In genomic region chr3:155870945-155871745, GRCh38 we compare ENCODE assay signal across 8 cellular contexts. TPM values are rescaled to one million over a fixed set of nuclear protein-coding genes. Genes with fewer than 3 reads are reported as not detected.
DNase-seq lines count a peak whose midpoint lies in the region; ATAC-seq and TF ChIP-seq lines count a peak whose summit lies in the region.

No MANE protein-coding gene starts in this region.

- peak; percentile 14 for ATAC-seq in memory B cell (ENCODE audit: low read depth)

- H3K27me3 ChIP-seq in HAP-1 (ENCODE audit: low read depth) (no peaks in the 10 kb centered on the region), dorsolateral prefrontal cortex (no peaks in the 10 kb centered on the region)

- no peaks in the 10 kb centered on the region for H3K9me3 ChIP-seq in HAP-1

- H3K36me3 Mint-ChIP-seq in memory B cell = no peaks in the 10 kb centered on the region

- peaks cover 16% of the 10 kb centered on the region for H3K4me1 Mint-ChIP-seq in memory B cell

- peaks cover 18% of the 10 kb centered on the region for H3K4me1 ChIP-seq in HAP-1

- intact Hi-C loops in dorsolateral prefrontal cortex (cut with DNase I) = loop anchor here (1.0 to 5.0 kb wide), 4 partner anchors 17 to 124 kb away; partner anchors contain the start of genes PLCH1 (in 2 of the 2), SLC33A1 (in 2 of the 2) and C3orf33 (in 1 of the 2)

- H3K4me3 ChIP-seq in HAP-1 (peak overlapping the region; percentile 97), dorsolateral prefrontal cortex (peak overlapping the region; percentile 70 to 99 (median 95))

- H3K27ac ChIP-seq in dorsolateral prefrontal cortex = peak overlapping the region; percentile 50 to 98 (median 94)

- no peak for TF ChIP-seq CTCF in GM13976 (IDR thresholded peaks at IDR 0.05; ENCODE audit: borderline replicate concordance, control extremely low read depth, extremely low read depth, insufficient read depth, missing control alignments)
- no peak for TF ChIP-seq CTCF in dorsolateral prefrontal cortex (IDR thresholded peaks at IDR 0.05 in 54 of 56, conservative IDR thresholded peaks at IDR 0.05 in 2 of 56; ENCODE audit: low read depth in 1 of 56, partially characterized antibody in 56 of 56)

- H3K27ac Mint-ChIP-seq in memory B cell = peak overlapping the region; percentile 87

- peaks cover 7% of the 10 kb centered on the region; the same call in 1 of the 2 replicates for H3K36me3 ChIP-seq in HAP-1 (replicated peaks)

- no peaks in the 10 kb centered on the region for H3K27me3 Mint-ChIP-seq in memory B cell

- no peaks in the 10 kb centered on the region for H3K9me3 Mint-ChIP-seq in memory B cell

- peak overlapping the region; percentile 99 for H3K4me3 Mint-ChIP-seq in memory B cell

- in situ Hi-C loops in GM13976 (cut with MboI; ENCODE audit: low sequenced_read_pairs, unreplicated experiment) = no loop called here
- in situ Hi-C loops in HAP-1 (cut with MboI; ENCODE audit: low sequenced_read_pairs) = loop anchor here (25.0 kb wide), 1 partner anchor 509 kb away; no protein-coding TSS in a partner anchor

- DNase-seq in GM13976 (ENCODE audit: low spot score) (peak; percentile 70), HAP-1 (ENCODE audit: low spot score in 2 of 2) (peak; percentile 10 to 65), M059J (ENCODE audit: low read depth) (peak; percentile 72), dorsolateral prefrontal cortex (peak in 8 of 10 donors; percentile 12 to 68 (median 46)), memory B cell (ENCODE audit: low spot score in 2 of 2) (peak; percentile 5 to 39), islet precursor cell (no peak)
- peak; percentile 19 for DNase-seq in activated CD4-positive, alpha-beta T cell treated with anti-CD3 and anti-CD28 coated beads, Interleukin-2, amount 50 U/mL, for 1 hour
- peak; percentile 14 for DNase-seq in stimulated activated CD8-positive, alpha-beta memory T cell treated with anti-CD3 and anti-CD28 coated beads, Interleukin-15, amount 100 ng/mL, for 1 hour (ENCODE audit: low read depth)

RNA-seq across cellular contexts. Expression of gene GMPS, which starts 0.7 kb away (rescaled TPM):
- total RNA-seq in M059J (2014; rRNA removed; shearing (Covaris generic)) = 112 and 174 TPM in 2 replicates
- total RNA-seq in dorsolateral prefrontal cortex = 10 to 100 TPM; 33.5 to 67.3 (median 51.5) TPM

RNA-seq across cellular contexts. Expression of gene SLC33A1, which starts 16.9 kb away (rescaled TPM):
- 28.3 and 45.5 TPM in 2 replicates for total RNA-seq in M059J (2014; rRNA removed; shearing (Covaris generic))
- 10 to 100 TPM; 18.5 to 34.5 (median 25.1) TPM for total RNA-seq in dorsolateral prefrontal cortex
